ENCODE assay signal across 8 cellular contexts in the genomic region with DNA sequence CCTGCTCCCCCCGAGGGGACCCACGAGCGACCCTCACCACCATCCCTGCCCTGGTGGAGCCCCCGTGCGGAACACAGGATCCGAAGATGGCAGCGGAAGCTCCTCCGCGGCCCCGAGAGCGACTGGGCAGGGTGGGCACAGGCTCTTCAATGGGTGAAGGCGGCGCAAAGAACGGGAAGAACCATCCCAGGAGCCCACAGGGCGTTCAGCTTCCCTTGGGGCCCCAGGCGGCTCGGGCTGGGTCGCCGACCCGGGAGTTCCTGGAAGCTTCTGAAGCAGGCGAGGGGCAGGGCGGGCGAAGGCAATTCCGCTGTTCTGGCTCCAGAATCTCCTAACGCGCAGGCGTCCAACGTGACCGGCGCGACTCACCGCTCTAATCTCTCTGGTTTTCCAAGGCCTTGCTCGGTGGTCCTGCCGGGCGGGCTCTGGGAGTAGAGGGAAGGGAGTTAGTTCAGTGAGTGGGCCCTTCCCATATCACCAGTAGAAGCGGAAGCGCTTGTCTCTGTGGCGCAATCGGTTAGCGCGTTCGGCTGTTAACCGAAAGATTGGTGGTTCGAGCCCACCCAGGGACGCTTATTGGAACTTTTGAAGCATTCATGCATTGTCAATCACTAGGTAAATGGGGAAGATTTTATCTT. TPM values are rescaled to one million over a fixed set of nuclear protein-coding genes. Genes with fewer than 3 reads are reported as not detected.
DNase-seq lines count a peak whose midpoint lies in the region; TF ChIP-seq lines count a peak whose summit lies in the region.
"Not testable (repeated sequence)": the region's sequence is repeated elsewhere in the genome, so short reads cannot be mapped to it uniquely, and the experiment has no call there.

No MANE protein-coding gene starts in this region.

- intact Hi-C loops in lower leg skin (cut with DNase I; ENCODE audit: low total_unique reads), result not testable (repeated sequence)

- not testable (repeated sequence) for H3K36me3 ChIP-seq in suprapubic skin

- H3K27ac ChIP-seq in suprapubic skin, result peak overlapping the region; percentile 77

- TF ChIP-seq POLR2A in lower leg skin (IDR thresholded peaks at IDR 0.05); suprapubic skin (IDR thresholded peaks at IDR 0.05): not testable (repeated sequence)

- WGBS in lower leg skin, 2 donors, result 3% methylated on average over 44 of the region's 45 CpGs
- under 1% methylated on average over 20 of the region's 45 CpGs for WGBS in suprapubic skin

- TF ChIP-seq CTCF in fibroblast of pulmonary artery (IDR thresholded peaks at IDR 0.05; ENCODE audit: low read length, missing control alignments) (peak; percentile 11), retinal pigment epithelial cell (conservative IDR thresholded peaks at IDR 0.05; ENCODE audit: low read depth, low read length) (peak; percentile 42)
- TF ChIP-seq CTCF in lower leg skin (IDR thresholded peaks at IDR 0.05); suprapubic skin (IDR thresholded peaks at IDR 0.05): not testable (repeated sequence)

- H3K4me3 ChIP-seq in fibroblast of pulmonary artery (replicated peaks; ENCODE audit: low read depth, low read length), result peak overlapping the region; percentile 54
- H3K4me3 ChIP-seq in lower leg skin (ENCODE audit: low read depth, poor library complexity, severe bottlenecking), result peak overlapping the region; percentile 56
- peak overlapping the region; percentile 71 for H3K4me3 ChIP-seq in retinal pigment epithelial cell (ENCODE audit: low read length)
- H3K4me3 ChIP-seq in suprapubic skin, result peak overlapping the region; percentile 66

- H3K27me3 ChIP-seq in suprapubic skin, result not testable (repeated sequence)

- DNase-seq in DMS79 (lab: John Stamatoyannopoulos, UW) (peak; percentile 90), NCI-H1930 (lab: John Stamatoyannopoulos, UW) (peak; percentile 58 to 72), amygdala (lab: John Stamatoyannopoulos, UW) (peak in 52 of 56 donors; percentile 33 to 92 (median 70)), fibroblast of pulmonary artery (ENCODE audit: low read depth) (peak; percentile 73), lower leg skin (ENCODE audit: low spot score in 2 of 2) (peak; percentile 77 to 95), retinal pigment epithelial cell (ENCODE audit: low read depth) (peak; percentile 36), suprapubic skin (ENCODE audit: low spot score in 2 of 2) (peak; percentile 90 to 96)
- peak; percentile 43 for DNase-seq in activated CD4-positive, alpha-beta T cell treated with anti-CD3 and anti-CD28 coated beads for 1 hour

- H3K4me1 ChIP-seq in suprapubic skin, result peaks cover 17% of the 10 kb centered on the region

- not testable (repeated sequence) for H3K9me3 ChIP-seq in suprapubic skin

- not testable (repeated sequence) for TF ChIP-seq EP300 in suprapubic skin (IDR thresholded peaks at IDR 0.05)

RNA-seq across cellular contexts. Expression of a gene that starts 6.5 kb away (rescaled TPM):
- total RNA-seq in lower leg skin (under 1 TPM in 3 of 4 donors, not detected in 1; under 0.01 TPM), suprapubic skin (under 1 TPM; under 0.01 TPM)

RNA-seq across cellular contexts. Expression of a gene that starts 32.4 kb away (rescaled TPM):
- total RNA-seq in lower leg skin (10 to 100 TPM; 19.5 to 63.8 (median 23.3) TPM), suprapubic skin (10 to 100 TPM; 27.7 to 86.4 (median 60.2) TPM)

Comparison
In these comparisons a context has a peak if more than half of its experiments do, and no peak if none do; other contexts are left out.
1. Peak in every context shown above with its lines: DNase-seq, H3K4me3 ChIP-seq and H3K27ac ChIP-seq.
2. DNase-seq: peak in every context shown above with its lines; median percentile 93 in suprapubic skin; 90 in DMS79; 86 in lower leg skin; 73 in fibroblast of pulmonary artery; 70 in amygdala; 65 in NCI-H1930; 43 in activated CD4-positive, alpha-beta T cell treated with anti-CD3 and anti-CD28 coated beads for 1 hour; 36 in retinal pigment epithelial cell.